8 cellular contexts compared by ENCODE assay signal in the genomic region with DNA sequence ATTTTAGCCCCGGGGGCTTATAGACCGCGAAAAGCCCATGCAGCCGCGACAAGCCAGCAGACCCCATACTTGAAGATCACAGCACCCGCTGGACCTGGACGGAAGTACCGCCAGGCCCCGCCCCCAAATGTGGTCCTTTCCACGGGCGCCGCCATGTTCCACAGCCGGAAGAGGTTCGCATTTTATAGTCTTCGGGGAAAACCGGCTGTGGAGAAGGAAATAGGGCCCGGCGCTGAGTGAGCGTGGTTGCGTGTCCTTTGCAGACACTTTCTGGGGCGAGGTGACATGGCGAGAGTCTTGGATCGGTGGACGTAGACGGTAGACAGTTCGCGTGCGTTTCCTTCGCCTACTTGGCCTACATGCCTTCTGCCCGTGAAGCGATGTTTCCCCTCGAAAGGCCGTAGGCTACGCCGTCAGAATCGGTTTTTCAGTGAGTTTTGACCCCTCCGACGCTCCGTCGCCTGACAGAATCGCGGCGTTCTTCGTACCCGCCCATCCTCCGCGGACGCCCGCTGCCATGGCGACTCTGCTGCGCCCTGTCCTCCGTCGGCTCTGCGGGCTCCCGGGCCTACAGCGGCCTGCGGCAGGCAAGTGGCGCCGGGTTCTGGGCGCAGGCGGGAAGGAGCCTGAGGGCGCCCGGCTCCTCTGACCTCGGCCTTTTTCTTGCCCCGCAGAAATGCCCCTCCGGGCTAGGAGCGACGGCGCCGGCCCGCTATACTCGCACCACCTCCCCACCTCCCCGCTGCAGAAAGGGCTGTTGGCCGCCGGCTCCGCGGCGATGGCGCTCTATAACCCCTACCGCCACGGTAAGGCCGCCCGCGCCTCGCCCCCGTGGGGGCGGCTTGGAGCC. TPM values are rescaled to one million over a fixed set of nuclear protein-coding genes. Genes with fewer than 3 reads are reported as not detected.
DNase-seq lines count a peak whose midpoint lies in the region; ATAC-seq and TF ChIP-seq lines count a peak whose summit lies in the region.

A gene (plus strand): TSS at position 498 of the 850 bp plus-strand sequence. CDS start 20 bp downstream, at position 518.
A gene with protein sequence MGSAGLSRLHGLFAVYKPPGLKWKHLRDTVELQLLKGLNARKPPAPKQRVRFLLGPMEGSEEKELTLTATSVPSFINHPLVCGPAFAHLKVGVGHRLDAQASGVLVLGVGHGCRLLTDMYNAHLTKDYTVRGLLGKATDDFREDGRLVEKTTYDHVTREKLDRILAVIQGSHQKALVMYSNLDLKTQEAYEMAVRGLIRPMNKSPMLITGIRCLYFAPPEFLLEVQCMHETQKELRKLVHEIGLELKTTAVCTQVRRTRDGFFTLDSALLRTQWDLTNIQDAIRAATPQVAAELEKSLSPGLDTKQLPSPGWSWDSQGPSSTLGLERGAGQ (minus strand): TSS at position 106 of the 850 bp plus-strand sequence. CDS start 39 bp downstream, at position 67.

- H3K27ac Mint-ChIP-seq in type B pancreatic cell, result peak within 1 kb of the TSS; percentile 98

- peaks cover 4% of the 10 kb centered on the region for H3K4me1 Mint-ChIP-seq in type B pancreatic cell (ENCODE audit: unreplicated experiment)

- peaks cover 17 to 22% of the 10 kb centered on the region in 2 donors for H3K4me1 ChIP-seq in adrenal gland (replicated peaks in 1 of 2)
- peaks cover 8 to 44% (median 35%) of the 10 kb centered on the region in 9 donors for H3K4me1 ChIP-seq in heart right ventricle

- WGBS in adrenal gland, 4 donors, result 0 to 1% (median 0%) methylated on average over 17 to 87 of the region's 87 CpGs
- WGBS in heart right ventricle, 2 donors, result 0% methylated on average over 87 of the region's 87 CpGs

- intact Hi-C loops in adrenal gland (cut with DNase I), result no loop called here
- intact Hi-C loops in heart right ventricle (cut with DNase I), result loop anchor here in 4 of 10 donors (1.0 to 10.0 kb wide), 3 partner anchors 45 to 128 kb away; a partner anchor contains a TSS
- intact Hi-C loops in posterior cingulate gyrus (cut with DNase I), result no loop called here

- in situ Hi-C loops in GM13977 (cut with MboI; ENCODE audit: low pct_unique_long_range_greater_than_20kb, low sequenced_read_pairs, unreplicated experiment), result no loop called here

- H3K4me3 ChIP-seq in adrenal gland, result peak within 1 kb of the TSS; percentile 24 to 85 (median 72)
- H3K4me3 ChIP-seq in heart right ventricle, result peak within 1 kb of the TSS; percentile 73 to 100 (median 92)

- peak within 1 kb of the TSS; percentile 77 to 96 (median 81) for H3K27ac ChIP-seq in adrenal gland
- H3K27ac ChIP-seq in heart right ventricle, result peak within 1 kb of the TSS; percentile 82 to 96 (median 93)

- peak; percentile 97 for DNase-seq in GM13977 (ENCODE audit: low spot score)
- peak; percentile 79 for DNase-seq in NCI-H146 treated with DMSO at 0.1 percent for 48 hours (lab: John Stamatoyannopoulos, UW; ENCODE audit: unreplicated experiment)
- peak; percentile 84 to 95 (median 89) for DNase-seq in T-helper 1 cell
- DNase-seq in adrenal gland, result peak; percentile 91 to 97 (median 94)
- peak; percentile 91 to 94 for DNase-seq in heart right ventricle
- DNase-seq in posterior cingulate gyrus, result peak; percentile 90 to 99 (median 93)
- DNase-seq in type B pancreatic cell (ENCODE audit: extremely low spot score, unreplicated experiment), result peak; percentile 92

- peaks cover 0 to 35% of the 10 kb centered on the region in 2 donors for H3K36me3 ChIP-seq in adrenal gland (replicated peaks in 1 of 2)
- peaks cover 0 to 66% (median 0%) of the 10 kb centered on the region in 9 donors for H3K36me3 ChIP-seq in heart right ventricle

- no peaks in the 10 kb centered on the region for H3K9me3 ChIP-seq in adrenal gland (replicated peaks in 1 of 3)
- no peaks in the 10 kb centered on the region for H3K9me3 ChIP-seq in heart right ventricle

- H3K27me3 Mint-ChIP-seq in type B pancreatic cell, result peaks cover 2% of the 10 kb centered on the region

- TF ChIP-seq CTCF in GM13977 (IDR thresholded peaks at IDR 0.05; ENCODE audit: extremely low read depth, insufficient read depth, missing control alignments) (no peak), adrenal gland (IDR thresholded peaks at IDR 0.05) (no peak), heart right ventricle (IDR thresholded peaks at IDR 0.05) (no peak), type B pancreatic cell (conservative IDR thresholded peaks at IDR 0.05) (no peak)

- peaks cover 4% of the 10 kb centered on the region for H3K36me3 Mint-ChIP-seq in type B pancreatic cell

- TF ChIP-seq POLR2A in adrenal gland (IDR thresholded peaks at IDR 0.05), result peak in 1 of 2 donors; percentile 40

- peak within 1 kb of the TSS; percentile 97 for H3K4me3 Mint-ChIP-seq in type B pancreatic cell

- ATAC-seq in HG02870 (IDR thresholded peaks at IDR 0.05; ENCODE audit: unreplicated experiment) (peak; percentile 76), heart right ventricle (peak; percentile 96 to 99 (median 98))

- no peaks in the 10 kb centered on the region for H3K27me3 ChIP-seq in adrenal gland
- H3K27me3 ChIP-seq in heart right ventricle, result no peaks in the 10 kb centered on the region

- H3K9me3 Mint-ChIP-seq in type B pancreatic cell, result no peaks in the 10 kb centered on the region

RNA-seq across cellular contexts. Expression of the first gene that starts in this region (rescaled TPM):
- 10 to 100 TPM; 47.3 to 96.8 (median 66.7) TPM for total RNA-seq in adrenal gland
- 100 to 1,000 TPM in 2 of 3 donors, 10 to 100 TPM in 1; 35.8 to 111 (median 109) TPM for polyA plus RNA-seq in adrenal gland
- total RNA-seq in heart right ventricle, result 10 to 100 TPM; 26.5 to 35.8 (median 30.0) TPM
- polyA plus RNA-seq in heart right ventricle, result 10 to 100 TPM; 36.3 to 42.8 TPM
- 58.5 and 60.5 TPM in 2 replicates for total RNA-seq in type B pancreatic cell (ENCODE audit: low replicate concordance)

RNA-seq across cellular contexts. Expression of the second gene that starts in this region (rescaled TPM):
- total RNA-seq in adrenal gland, result 10 to 100 TPM; 15.0 to 57.4 (median 33.7) TPM
- polyA plus RNA-seq in adrenal gland, result 10 to 100 TPM; 20.7 to 55.2 (median 23.7) TPM
- 10 to 100 TPM; 32.8 to 50.3 (median 44.2) TPM for total RNA-seq in heart right ventricle
- 10 to 100 TPM; 18.0 to 27.4 TPM for polyA plus RNA-seq in heart right ventricle
- 32.9 and 40.4 TPM in 2 replicates for total RNA-seq in type B pancreatic cell (ENCODE audit: low replicate concordance)

Comparison
In these comparisons a context has a peak if more than half of its experiments do, and no peak if none do; other contexts are left out.
1. Peak in every context shown above with its lines: DNase-seq, ATAC-seq, H3K4me3 ChIP-seq and H3K27ac ChIP-seq.